ENCODE assay signal across 1 cellular context in the genomic region with DNA sequence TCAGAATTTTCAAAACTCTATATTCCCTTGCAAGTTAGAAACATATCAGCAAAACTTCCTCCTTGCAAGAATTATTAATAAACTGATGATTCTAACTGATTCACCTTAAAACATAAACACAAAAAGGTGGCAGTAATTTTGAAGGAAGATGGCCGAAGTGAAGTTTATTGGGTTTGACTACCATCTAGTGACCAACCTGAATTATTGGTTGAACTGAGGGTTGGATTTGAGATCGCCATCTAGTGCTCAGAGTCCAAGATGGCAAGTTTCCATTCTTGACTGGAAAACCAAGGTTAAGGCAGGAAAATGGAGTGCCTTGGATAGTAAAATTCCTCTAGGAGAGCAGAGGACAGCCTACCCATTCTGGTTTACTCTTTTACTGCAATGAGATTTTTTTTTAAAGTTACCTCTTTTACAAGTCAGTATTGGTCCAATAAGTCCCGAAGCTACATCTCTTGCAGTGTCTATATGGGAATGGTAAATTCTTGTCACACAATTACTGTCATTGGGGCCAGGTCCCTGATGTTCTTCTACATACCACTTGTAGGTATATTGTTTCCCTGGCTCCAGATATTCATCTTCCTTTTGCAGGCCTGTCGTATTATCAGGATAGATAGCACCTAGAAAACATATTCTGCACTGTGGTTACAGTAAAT.
TF ChIP-seq lines count a peak whose summit lies in the region.

No MANE protein-coding gene starts in this region.

TF ChIP-seq in GM23338, 12 proteins besides CTCF, POLR2A, EP300 and RAD21 (continued from another document):
- TF ChIP-seq CREB1 (CRISPR knock-in tag; IDR thresholded peaks at IDR 0.05; ENCODE audit: low read depth) (no peak), EZH2phosphoT487 (IDR thresholded peaks at IDR 0.05; ENCODE audit: unreplicated experiment) (no peak), NANOG (IDR thresholded peaks at IDR 0.05; ENCODE audit: borderline replicate concordance) (no peak)
- TF ChIP-seq, protein P1, sequence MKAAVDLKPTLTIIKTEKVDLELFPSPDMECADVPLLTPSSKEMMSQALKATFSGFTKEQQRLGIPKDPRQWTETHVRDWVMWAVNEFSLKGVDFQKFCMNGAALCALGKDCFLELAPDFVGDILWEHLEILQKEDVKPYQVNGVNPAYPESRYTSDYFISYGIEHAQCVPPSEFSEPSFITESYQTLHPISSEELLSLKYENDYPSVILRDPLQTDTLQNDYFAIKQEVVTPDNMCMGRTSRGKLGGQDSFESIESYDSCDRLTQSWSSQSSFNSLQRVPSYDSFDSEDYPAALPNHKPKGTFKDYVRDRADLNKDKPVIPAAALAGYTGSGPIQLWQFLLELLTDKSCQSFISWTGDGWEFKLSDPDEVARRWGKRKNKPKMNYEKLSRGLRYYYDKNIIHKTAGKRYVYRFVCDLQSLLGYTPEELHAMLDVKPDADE (IDR thresholded peaks at IDR 0.05), result no peak
- TF ChIP-seq, protein P2, sequence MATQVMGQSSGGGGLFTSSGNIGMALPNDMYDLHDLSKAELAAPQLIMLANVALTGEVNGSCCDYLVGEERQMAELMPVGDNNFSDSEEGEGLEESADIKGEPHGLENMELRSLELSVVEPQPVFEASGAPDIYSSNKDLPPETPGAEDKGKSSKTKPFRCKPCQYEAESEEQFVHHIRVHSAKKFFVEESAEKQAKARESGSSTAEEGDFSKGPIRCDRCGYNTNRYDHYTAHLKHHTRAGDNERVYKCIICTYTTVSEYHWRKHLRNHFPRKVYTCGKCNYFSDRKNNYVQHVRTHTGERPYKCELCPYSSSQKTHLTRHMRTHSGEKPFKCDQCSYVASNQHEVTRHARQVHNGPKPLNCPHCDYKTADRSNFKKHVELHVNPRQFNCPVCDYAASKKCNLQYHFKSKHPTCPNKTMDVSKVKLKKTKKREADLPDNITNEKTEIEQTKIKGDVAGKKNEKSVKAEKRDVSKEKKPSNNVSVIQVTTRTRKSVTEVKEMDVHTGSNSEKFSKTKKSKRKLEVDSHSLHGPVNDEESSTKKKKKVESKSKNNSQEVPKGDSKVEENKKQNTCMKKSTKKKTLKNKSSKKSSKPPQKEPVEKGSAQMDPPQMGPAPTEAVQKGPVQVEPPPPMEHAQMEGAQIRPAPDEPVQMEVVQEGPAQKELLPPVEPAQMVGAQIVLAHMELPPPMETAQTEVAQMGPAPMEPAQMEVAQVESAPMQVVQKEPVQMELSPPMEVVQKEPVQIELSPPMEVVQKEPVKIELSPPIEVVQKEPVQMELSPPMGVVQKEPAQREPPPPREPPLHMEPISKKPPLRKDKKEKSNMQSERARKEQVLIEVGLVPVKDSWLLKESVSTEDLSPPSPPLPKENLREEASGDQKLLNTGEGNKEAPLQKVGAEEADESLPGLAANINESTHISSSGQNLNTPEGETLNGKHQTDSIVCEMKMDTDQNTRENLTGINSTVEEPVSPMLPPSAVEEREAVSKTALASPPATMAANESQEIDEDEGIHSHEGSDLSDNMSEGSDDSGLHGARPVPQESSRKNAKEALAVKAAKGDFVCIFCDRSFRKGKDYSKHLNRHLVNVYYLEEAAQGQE (IDR thresholded peaks at IDR 0.05; ENCODE audit: unreplicated experiment), result no peak
